Comparison of ENCODE assay signal across 8 cellular contexts in genomic region chr15:94229591-94230365, GRCh38. TPM values are rescaled to one million over a fixed set of nuclear protein-coding genes. Genes with fewer than 3 reads are reported as not detected.
DNase-seq lines count a peak whose midpoint lies in the region; ATAC-seq and TF ChIP-seq lines count a peak whose summit lies in the region.

No MANE protein-coding gene starts in this region.

- H3K27me3 Mint-ChIP-seq in stimulated activated naive B cell treated with anti-CD40 and anti-IgM and Interleukin-4, amounts not matched to agents 10 μg/mL and 1 μg/mL and 100 μg/mL, for 72 hours = no peaks in the 10 kb centered on the region

- H3K27me3 ChIP-seq in RWPE2 (ENCODE audit: insufficient read depth, poor library complexity, severe bottlenecking) = no peaks in the 10 kb centered on the region
- H3K27me3 ChIP-seq in colonic mucosa = no peaks in the 10 kb centered on the region

- peak overlapping the region in 1 of 2 donors; percentile 93 for H3K9ac ChIP-seq in colonic mucosa (ENCODE audit: low read depth in 2 of 2, low read length in 2 of 2)

- TF ChIP-seq CTCF in RWPE2 (IDR thresholded peaks at IDR 0.05; ENCODE audit: poor library complexity, severe bottlenecking) (no peak), colonic mucosa (IDR thresholded peaks at IDR 0.05) (no peak)

- H3K4me3 ChIP-seq in RWPE2 (ENCODE audit: severe bottlenecking) = peak overlapping the region; percentile 73
- H3K4me3 ChIP-seq in colonic mucosa = peak overlapping the region; percentile 67

- H3K9me3 ChIP-seq in RWPE2 (ENCODE audit: severe bottlenecking) (no peaks in the 10 kb centered on the region), colonic mucosa (no peaks in the 10 kb centered on the region)

- ATAC-seq in GM19035 (IDR thresholded peaks at IDR 0.05; ENCODE audit: unreplicated experiment) (peak; percentile 53), HG03039 (IDR thresholded peaks at IDR 0.05; ENCODE audit: unreplicated experiment) (peak; percentile 61), RWPE2 (ENCODE audit: low read depth) (no peak; the same call in 2 of the 3 replicates)
- ATAC-seq in stimulated activated naive B cell treated with anti-CD40 and anti-IgM and Interleukin-4, amounts not matched to agents 10 μg/mL and 1 μg/mL and 100 μg/mL, for 72 hours (replicated peaks) = peak; percentile 62 to 63

- peaks cover 0 to 2% of the 10 kb centered on the region in 2 donors for H3K36me3 Mint-ChIP-seq in stimulated activated naive B cell treated with anti-CD40 and anti-IgM and Interleukin-4, amounts not matched to agents 10 μg/mL and 1 μg/mL and 100 μg/mL, for 72 hours

- DNase-seq in RWPE2 (ENCODE audit: low spot score) = no peak
- DNase-seq in colonic mucosa = no peak
- peak; percentile 55 for DNase-seq in stimulated activated naive B cell treated with anti-CD40 and anti-IgM and Interleukin-4, amounts not matched to agents 10 μg/mL and 1 μg/mL and 100 μg/mL, for 72 hours
- DNase-seq in NCI-H446 treated with DMSO at 0.1 percent for 48 hours (lab: John Stamatoyannopoulos, UW) = no peak
- DNase-seq in SW 1271 (lab: John Stamatoyannopoulos, UW) = no peak
- DNase-seq in DMS79 treated with DMSO at 0.1 percent for 48 hours (lab: John Stamatoyannopoulos, UW) = no peak

- no peaks in the 10 kb centered on the region for H3K9me3 Mint-ChIP-seq in stimulated activated naive B cell treated with anti-CD40 and anti-IgM and Interleukin-4, amounts not matched to agents 10 μg/mL and 1 μg/mL and 100 μg/mL, for 72 hours

- H3K4me1 ChIP-seq in RWPE2 (ENCODE audit: insufficient read depth, poor library complexity, severe bottlenecking) = peaks cover 26% of the 10 kb centered on the region
- no peaks in the 10 kb centered on the region for H3K4me1 ChIP-seq in colonic mucosa

- H3K36me3 ChIP-seq in RWPE2 (ENCODE audit: low read depth) (no peaks in the 10 kb centered on the region), colonic mucosa (no peaks in the 10 kb centered on the region)

- H3K4me1 Mint-ChIP-seq in stimulated activated naive B cell treated with anti-CD40 and anti-IgM and Interleukin-4, amounts not matched to agents 10 μg/mL and 1 μg/mL and 100 μg/mL, for 72 hours = peaks cover 30 to 60% of the 10 kb centered on the region in 2 donors

- intact Hi-C loops in colonic mucosa (cut with DNase I) = loop anchor here (5.0 kb wide), 1 partner anchor 73 kb away; no protein-coding TSS in a partner anchor

- peak overlapping the region; percentile 91 to 94 for H3K4me3 Mint-ChIP-seq in stimulated activated naive B cell treated with anti-CD40 and anti-IgM and Interleukin-4, amounts not matched to agents 10 μg/mL and 1 μg/mL and 100 μg/mL, for 72 hours

- peak overlapping the region; percentile 74 for H3K27ac Mint-ChIP-seq in stimulated activated naive B cell treated with anti-CD40 and anti-IgM and Interleukin-4, amounts not matched to agents 10 μg/mL and 1 μg/mL and 100 μg/mL, for 72 hours

- H3K27ac ChIP-seq in RWPE2 (ENCODE audit: poor library complexity, severe bottlenecking) (peak overlapping the region; percentile 83), colonic mucosa (peak overlapping the region; percentile 93)

RNA-seq across cellular contexts. Expression of gene MCTP2, which starts 1.6 kb away (rescaled TPM):
- 10 to 100 TPM; 56.4 to 88.3 TPM for total RNA-seq in colonic mucosa
